22 cellular contexts compared by ENCODE assay signal in genomic region chr13:106586764-106587163, GRCh38.
"Had no signal": no experiment of that assay in that cellular context is flagged by ENCODE, and none has a peak within 500 bp of the region (broad histone marks: within the 10 kb centered on the region; RNA-seq: fewer than 3 reads in every experiment).

No MANE protein-coding gene starts in this region.

- ATAC-seq: naive thymus-derived CD8-positive, alpha-beta T cell; psoas muscle; stimulated activated memory B cell treated with anti-CD40 and anti-IgM and Interleukin-4, amounts not matched to agents 10 μg/mL and 1 μg/mL and 100 μg/mL, for 72 hours; stimulated activated naive CD8-positive, alpha-beta T cell treated with anti-CD3 and anti-CD28 coated beads, Interleukin-15, Interleukin-2, amounts not matched to agents 100 U/mL and 50 U/mL, for 24 hours had no signal

- H3K4me1 ChIP-seq: esophagus muscularis mucosa, psoas muscle, sigmoid colon, vagina had no signal

- H3K4me3 ChIP-seq: dorsolateral prefrontal cortex, esophagus muscularis mucosa, heart right ventricle, psoas muscle, sigmoid colon, vagina had no signal

- H3K27ac Mint-ChIP-seq: mesothelial cell of epicardium; naive thymus-derived CD8-positive, alpha-beta T cell; nephron progenitor cell; stimulated activated memory B cell treated with anti-CD40 and anti-IgM and Interleukin-4, amounts not matched to agents 10 μg/mL and 1 μg/mL and 100 μg/mL, for 72 hours had no signal

- H3K4me1 Mint-ChIP-seq: naive thymus-derived CD8-positive, alpha-beta T cell; nephron progenitor cell; stimulated activated memory B cell treated with anti-CD40 and anti-IgM and Interleukin-4, amounts not matched to agents 10 μg/mL and 1 μg/mL and 100 μg/mL, for 72 hours had no signal

- H3K36me3 Mint-ChIP-seq: stimulated activated memory B cell treated with anti-CD40 and anti-IgM and Interleukin-4, amounts not matched to agents 10 μg/mL and 1 μg/mL and 100 μg/mL, for 72 hours had no signal

- H3K27me3 ChIP-seq: dorsolateral prefrontal cortex, esophagus muscularis mucosa, sigmoid colon, vagina had no signal

- H3K27ac ChIP-seq: dorsolateral prefrontal cortex, esophagus muscularis mucosa, psoas muscle, sigmoid colon, vagina had no signal

- DNase-seq: caudate nucleus; cerebellar nuclear complex; dorsolateral prefrontal cortex; effector CD4-positive, alpha-beta T cell; foreskin melanocyte; glutamatergic neuron; heart right ventricle; hippocampal formation; mesenchymal stem cell; naive thymus-derived CD8-positive, alpha-beta T cell; nephron progenitor cell; nucleus accumbens; psoas muscle; right cardiac atrium; sigmoid colon; stimulated activated CD4-positive, alpha-beta T cell treated with anti-CD3 and anti-CD28 coated beads, Interleukin-4, amount 100 ng/mL, for 4 hours; stimulated activated naive CD8-positive, alpha-beta T cell treated with anti-CD3 and anti-CD28 coated beads, Interleukin-15, Interleukin-2, amounts not matched to agents 100 U/mL and 50 U/mL, for 24 hours; trophoblast cell had no signal

- H3K4me3 Mint-ChIP-seq: mesothelial cell of epicardium; naive thymus-derived CD8-positive, alpha-beta T cell; nephron progenitor cell; stimulated activated memory B cell treated with anti-CD40 and anti-IgM and Interleukin-4, amounts not matched to agents 10 μg/mL and 1 μg/mL and 100 μg/mL, for 72 hours had no signal

- H3K36me3 ChIP-seq: esophagus muscularis mucosa, heart right ventricle, sigmoid colon, vagina had no signal

- H3K9me3 ChIP-seq: esophagus muscularis mucosa, vagina had no signal
